1 cellular context compared by ENCODE assay signal in genomic region chr4:6257243-6258025, GRCh38.
TF ChIP-seq lines count a peak whose summit lies in the region.

No MANE protein-coding gene starts in this region.

TF ChIP-seq in IMR-90, 13 proteins besides CTCF, POLR2A, EP300 and RAD21 (continued from another document):
- TF ChIP-seq RCOR1 (IDR thresholded peaks at IDR 0.05; ENCODE audit: insufficient replicate concordance, low read length) (no peak), CEBPB (IDR thresholded peaks at IDR 0.05; ENCODE audit: low read depth, low read length) (no peak), RFX5 (IDR thresholded peaks at IDR 0.05; ENCODE audit: low read depth, low read length) (no peak), USF2 (IDR thresholded peaks at IDR 0.05; ENCODE audit: low read depth, low read length) (no peak)
